9 cellular contexts compared by ENCODE assay signal in the genomic region with DNA sequence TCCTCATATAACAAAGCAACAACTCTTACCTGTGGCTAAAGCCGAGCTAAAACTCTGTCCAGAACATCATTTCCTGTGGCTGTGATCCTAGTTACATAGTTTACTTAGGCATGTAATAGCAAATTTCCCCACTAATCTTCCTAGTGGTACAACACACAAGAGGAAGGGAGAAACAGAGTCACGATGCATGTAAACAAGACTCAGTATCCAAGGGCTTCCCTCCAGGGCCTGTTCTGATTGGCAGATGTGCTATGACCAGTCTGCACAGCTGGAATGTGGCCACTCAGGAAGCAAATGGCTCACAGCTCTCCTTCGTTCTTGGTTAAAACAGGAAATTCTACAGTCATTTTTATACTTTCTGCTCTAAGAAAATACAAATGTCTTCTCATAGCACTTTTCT. TPM values are rescaled to one million over a fixed set of nuclear protein-coding genes. Genes with fewer than 3 reads are reported as not detected.
DNase-seq lines count a peak whose midpoint lies in the region; ATAC-seq, FAIRE-seq and TF ChIP-seq lines count a peak whose summit lies in the region.
"Had no signal": no experiment of that assay in that cellular context is flagged by ENCODE, and none has a peak within 500 bp of the region (broad histone marks: within the 10 kb centered on the region; RNA-seq: fewer than 3 reads in every experiment).

No MANE protein-coding gene starts in this region.

- H3K27ac ChIP-seq in HepG2 (ENCODE audit: extremely low read length, insufficient read depth, low read length), result no peak overlapping the region

- no peak for FAIRE-seq in HepG2 (lab: Jason Lieb, UNC)

- POLR2A ChIA-PET in HepG2 (lab: Yijun Ruan, JAX), result interaction anchor here (1.0 kb wide), 1 partner anchor 21 kb away, joined by 3 read pairs; no protein-coding TSS in a partner anchor
- POLR2A ChIA-PET in activated CD4-positive, alpha-beta memory T cell treated with anti-CD3 and anti-CD28 coated beads, Interleukin-2, amount 10 ng/mL, durations not matched to agents 7 days and 5 days (lab: Charles Lee), result no interaction called here

- peaks cover 18% of the 10 kb centered on the region for H3K27me3 Mint-ChIP-seq in activated CD4-positive, alpha-beta memory T cell treated with anti-CD3 and anti-CD28 coated beads, Interleukin-2, amount 10 ng/mL, durations not matched to agents 7 days and 5 days

- H3K27ac Mint-ChIP-seq in activated CD4-positive, alpha-beta memory T cell treated with anti-CD3 and anti-CD28 coated beads, Interleukin-2, amount 10 ng/mL, durations not matched to agents 7 days and 5 days, result no peak overlapping the region

- H2AFZ ChIP-seq in HepG2 (ENCODE audit: low read length), result no peak overlapping the region

- TF ChIP-seq POLR2A in HepG2 (IDR thresholded peaks at IDR 0.05; ENCODE audit: insufficient read depth in 1 of 2, low read depth in 2 of 2, low read length in 2 of 2), result no peak

- no peaks in the 10 kb centered on the region for H3K4me1 ChIP-seq in HepG2 (ENCODE audit: insufficient read depth, low read length)

- H3K27me3 ChIP-seq in HepG2 (ENCODE audit: control insufficient read depth in 1 of 2, insufficient read depth in 2 of 2, low read length in 2 of 2), result no peaks in the 10 kb centered on the region; a peak in 1 of 5 replicates

- peak; percentile 37 for DNase-seq in HS-5 (ENCODE audit: low read depth)
- DNase-seq in dermis blood vessel endothelial cell, result peak; percentile 99
- no peak for DNase-seq in HepG2 (ENCODE audit: low spot score)
- peak; percentile 95 for DNase-seq in stromal cell of bone marrow (ENCODE audit: low read depth)
- DNase-seq in NCI-H748 treated with DMSO at 0.1 percent for 48 hours (lab: John Stamatoyannopoulos, UW), result no peak
- no peak for DNase-seq in UCSD-AML1 (lab: John Stamatoyannopoulos, UW; ENCODE audit: unreplicated experiment)
- DNase-seq in activated CD4-positive, alpha-beta memory T cell treated with anti-CD3 and anti-CD28 coated beads, Interleukin-2, amount 10 ng/mL, durations not matched to agents 7 days and 5 days, result no peak

- no peaks in the 10 kb centered on the region for H3K9me3 Mint-ChIP-seq in activated CD4-positive, alpha-beta memory T cell treated with anti-CD3 and anti-CD28 coated beads, Interleukin-2, amount 10 ng/mL, durations not matched to agents 7 days and 5 days

- peaks cover 31% of the 10 kb centered on the region for H3K79me2 ChIP-seq in HepG2 (ENCODE audit: insufficient read depth, low read length)

- CTCF ChIA-PET in HepG2 (lab: Yijun Ruan, JAX; ENCODE audit: low intra/inter-chr PET ratio, low total read pairs), result no interaction called here
- CTCF ChIA-PET in activated CD4-positive, alpha-beta memory T cell treated with anti-CD3 and anti-CD28 coated beads, Interleukin-2, amount 10 ng/mL, durations not matched to agents 7 days and 5 days (lab: Charles Lee), result no interaction called here

- 88% methylated on average over 3 of the region's 3 CpGs for whole genome bisulfite sequencing in HepG2 (ENCODE audit: low lambda C conversion rate)

- ATAC-seq in HepG2, result no peak
- ATAC-seq in GM18861 (IDR thresholded peaks at IDR 0.05; ENCODE audit: unreplicated experiment), result no peak

- H3K9ac ChIP-seq in HepG2 (ENCODE audit: insufficient read depth, low read depth, low read length), result no peak overlapping the region

- TF ChIP-seq EP300 in HepG2 (IDR thresholded peaks at IDR 0.05; ENCODE audit: low read depth in 2 of 2, low read length in 2 of 2) (no peak), HepG2 (CRISPR knock-in tag; IDR thresholded peaks at IDR 0.05; ENCODE audit: borderline replicate concordance) (no peak)

- no peak for TF ChIP-seq CTCF in HepG2 (CRISPR knock-in tag; IDR thresholded peaks at IDR 0.05)

- H3K4me3 Mint-ChIP-seq in activated CD4-positive, alpha-beta memory T cell treated with anti-CD3 and anti-CD28 coated beads, Interleukin-2, amount 10 ng/mL, durations not matched to agents 7 days and 5 days, result no peak overlapping the region

- H3K36me3 Mint-ChIP-seq in activated CD4-positive, alpha-beta memory T cell treated with anti-CD3 and anti-CD28 coated beads, Interleukin-2, amount 10 ng/mL, durations not matched to agents 7 days and 5 days (ENCODE audit: low read depth), result no peaks in the 10 kb centered on the region

- H4K20me1 ChIP-seq in HepG2 (ENCODE audit: insufficient read depth, low read length), result no peaks in the 10 kb centered on the region; the same call in 1 of the 2 replicates

- H3K4me1 Mint-ChIP-seq in activated CD4-positive, alpha-beta memory T cell treated with anti-CD3 and anti-CD28 coated beads, Interleukin-2, amount 10 ng/mL, durations not matched to agents 7 days and 5 days, result no peaks in the 10 kb centered on the region

- no peak overlapping the region for H3K4me3 ChIP-seq in HepG2 (replicated peaks in 1 of 3; ENCODE audit: insufficient read depth in 1 of 3, low read depth in 2 of 3, low read length in 3 of 3)

- H3K9me3 ChIP-seq in HepG2 (ENCODE audit: low read length), result no peaks in the 10 kb centered on the region

- no peak overlapping the region for H3K4me2 ChIP-seq in HepG2 (ENCODE audit: low read depth, low read length)

- BruUV-seq in HepG2 (replicated peaks; lab: Mats Ljungman, UMichigan), result no TSS peak

- in situ Hi-C loops in HepG2 (cut with HindIII; ENCODE audit: extremely low pct_ligation_motif_present, low pct_unique_long_range_greater_than_20kb), result no loop called here

- TF ChIP-seq RAD21 in HepG2 (CRISPR knock-in tag; IDR thresholded peaks at IDR 0.05), result no peak

- intact Hi-C loops in HepG2 (cut with micrococcal nuclease; ENCODE audit: unreplicated experiment), result no loop called here

- H3K36me3 ChIP-seq in HepG2 (replicated peaks in 1 of 2; ENCODE audit: control insufficient read depth in 1 of 2, insufficient read depth in 2 of 2, low read length in 2 of 2), result peaks cover 4 to 7% of the 10 kb centered on the region in 2 experiments; a peak in 3 of 5 replicates

TF ChIP-seq in HepG2, 621 proteins besides CTCF, POLR2A, EP300 and RAD21:
- TF ChIP-seq, protein P1, sequence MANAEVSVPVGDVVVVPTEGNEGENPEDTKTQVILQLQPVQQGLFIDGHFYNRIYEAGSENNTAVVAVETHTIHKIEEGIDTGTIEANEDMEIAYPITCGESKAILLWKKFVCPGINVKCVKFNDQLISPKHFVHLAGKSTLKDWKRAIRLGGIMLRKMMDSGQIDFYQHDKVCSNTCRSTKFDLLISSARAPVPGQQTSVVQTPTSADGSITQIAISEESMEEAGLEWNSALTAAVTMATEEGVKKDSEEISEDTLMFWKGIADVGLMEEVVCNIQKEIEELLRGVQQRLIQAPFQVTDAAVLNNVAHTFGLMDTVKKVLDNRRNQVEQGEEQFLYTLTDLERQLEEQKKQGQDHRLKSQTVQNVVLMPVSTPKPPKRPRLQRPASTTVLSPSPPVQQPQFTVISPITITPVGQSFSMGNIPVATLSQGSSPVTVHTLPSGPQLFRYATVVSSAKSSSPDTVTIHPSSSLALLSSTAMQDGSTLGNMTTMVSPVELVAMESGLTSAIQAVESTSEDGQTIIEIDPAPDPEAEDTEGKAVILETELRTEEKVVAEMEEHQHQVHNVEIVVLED (CRISPR knock-in tag; IDR thresholded peaks at IDR 0.05; ENCODE audit: borderline replicate concordance), result no peak
- peak; percentile 16 for TF ChIP-seq TEAD3 (CRISPR knock-in tag; optimal IDR thresholded peaks at IDR 0.05; ENCODE audit: borderline replicate concordance)

RNA-seq across cellular contexts. Expression of a gene that starts 49.2 kb away (rescaled TPM):
- total RNA-seq in dermis blood vessel endothelial cell (not detected in 2 replicates), HepG2 (2016; rRNA removed; fragmentation: Illumina TruSeq; extraction: Trizol) (not detected in 2 replicates)
- total RNA-seq in HepG2 (2016; cell fraction: cytosol; rRNA removed; fragmentation: Illumina TruSeq; extraction: Trizol; ENCODE audit: low read depth), result not detected in 2 replicates
- not detected in 2 replicates for total RNA-seq in HepG2 (2016; cell fraction: insoluble cytoplasmic fraction; rRNA removed; fragmentation: Illumina TruSeq; extraction: Trizol)
- not detected in 2 replicates for total RNA-seq in HepG2 (2016; cell fraction: membrane; rRNA removed; fragmentation: Illumina TruSeq; extraction: Trizol)
- not detected in 2 replicates for total RNA-seq in HepG2 (2016; cell fraction: nucleus; rRNA removed; fragmentation: Illumina TruSeq; extraction: Trizol)
- not detected in 2 replicates for polyA plus RNA-seq in HepG2 (2011; rRNA removed)
- polyA plus RNA-seq in HepG2 (2011; cell fraction: cytosol; rRNA removed), result not detected in 2 replicates
- polyA plus RNA-seq in HepG2 (2011; cell fraction: nucleus; rRNA removed), result not detected in 2 replicates
- 0.34 TPM in 1 of 2 replicates, not detected in the other for polyA plus RNA-seq in HepG2 (2012)
- not detected in 2 replicates for polyA plus RNA-seq in HepG2 (2016; cell fraction: cytosol; fragmentation: Illumina TruSeq; extraction: Trizol; ENCODE audit: low read depth)
- polyA plus RNA-seq in HepG2 (2016; cell fraction: insoluble cytoplasmic fraction; fragmentation: Illumina TruSeq; extraction: Trizol; ENCODE audit: low read depth), result not detected in 2 replicates
- not detected in 2 replicates for polyA plus RNA-seq in HepG2 (2016; cell fraction: membrane; fragmentation: Illumina TruSeq; extraction: Trizol; ENCODE audit: low read depth)
- polyA plus RNA-seq in HepG2 (2016; cell fraction: nucleus; fragmentation: Illumina TruSeq; extraction: Trizol; ENCODE audit: insufficient read depth, low read depth), result not detected in 2 replicates
- polyA minus RNA-seq in HepG2 (2011; rRNA and poly(A)+ RNA removed; ENCODE audit: low replicate concordance), result not detected in 2 replicates
- not detected in 2 replicates for polyA minus RNA-seq in HepG2 (2011; cell fraction: cytosol; rRNA and poly(A)+ RNA removed)
- not detected in 2 replicates for polyA minus RNA-seq in HepG2 (2011; cell fraction: nucleus; rRNA and poly(A)+ RNA removed)
- not detected for total RNA-seq in activated CD4-positive, alpha-beta memory T cell treated with anti-CD3 and anti-CD28 coated beads, Interleukin-2, amount 10 ng/mL, durations not matched to agents 7 days and 5 days
- total RNA-seq: T-helper 2 cell treated with Interferon-gamma antibody and Interleukin-4, amounts not matched to agents 100 ng/mL and 5 ng/mL, for 36 hours had no signal

Comparison
In these comparisons a context has a peak if more than half of its experiments do, and no peak if none do; other contexts are left out.
1. DNase-seq: peak in HS-5 (single experiment), dermis blood vessel endothelial cell (single experiment) and stromal cell of bone marrow (single experiment); none in HepG2 (single experiment), NCI-H748 treated with DMSO at 0.1 percent for 48 hours (single experiment), UCSD-AML1 (single experiment) and activated CD4-positive, alpha-beta memory T cell treated with anti-CD3 and anti-CD28 coated beads, Interleukin-2, amount 10 ng/mL, durations not matched to agents 7 days and 5 days (single experiment).